ENCODE assay signal across 8 cellular contexts in the genomic region with DNA sequence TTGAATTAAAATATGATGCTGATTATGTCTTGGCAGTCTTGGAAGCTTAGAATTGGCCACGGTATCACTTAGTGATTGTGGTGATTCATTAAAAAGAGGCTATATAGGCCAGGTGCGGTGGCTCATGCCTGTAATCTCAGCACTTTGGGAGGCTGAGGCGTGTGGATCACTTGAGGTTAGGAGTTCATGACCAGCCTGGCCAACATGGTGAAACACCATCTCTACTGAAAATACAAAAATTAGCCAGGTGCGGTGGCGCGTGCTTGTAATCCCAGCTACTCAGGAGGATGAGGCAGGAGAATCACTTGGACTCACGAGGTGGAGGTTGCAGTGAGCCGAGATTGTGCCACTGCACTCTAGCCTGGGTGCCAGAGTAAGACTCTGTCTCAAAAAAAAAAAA. TPM values are rescaled to one million over a fixed set of nuclear protein-coding genes. Genes with fewer than 3 reads are reported as not detected.
DNase-seq lines count a peak whose midpoint lies in the region; ATAC-seq and TF ChIP-seq lines count a peak whose summit lies in the region.
"Not testable (repeated sequence)": the region's sequence is repeated elsewhere in the genome, so short reads cannot be mapped to it uniquely, and the experiment has no call there.

No MANE protein-coding gene starts in this region.

- H2AFZ ChIP-seq in SU-DHL-6 (ENCODE audit: low read depth, low read length, severe bottlenecking), result not testable (repeated sequence)

- not testable (repeated sequence) for H3K27ac ChIP-seq in AG04450 (ENCODE audit: low read depth, low read length); HL-60 (replicated peaks); SU-DHL-6 (ENCODE audit: low read depth, low read length); iPS-18a (ENCODE audit: low read length)

- H3K9me3 Mint-ChIP-seq in activated naive CD8-positive, alpha-beta T cell (ENCODE audit: low read depth); effector memory CD8-positive, alpha-beta T cell; stimulated activated naive CD8-positive, alpha-beta T cell treated with anti-CD3 and anti-CD28 coated beads, Interleukin-15, amount 100 ng/mL, for 72 hours: not testable (repeated sequence)
- H3K9me3 Mint-ChIP-seq in neural crest cell, result peaks cover 10% of the 10 kb centered on the region

- CTCF ChIA-PET in AG04450 (lab: Charles Lee), result not testable (repeated sequence)

- H3K9me2 ChIP-seq in SU-DHL-6 (replicated peaks; ENCODE audit: insufficient read depth, low read length), result not testable (repeated sequence)

- peaks cover 77% of the 10 kb centered on the region for H3K79me2 ChIP-seq in SU-DHL-6 (ENCODE audit: insufficient read depth, low read length)

- peak overlapping the region; percentile 96 for H3K4me3 Mint-ChIP-seq in activated naive CD8-positive, alpha-beta T cell
- peak overlapping the region; percentile 93 to 99 for H3K4me3 Mint-ChIP-seq in effector memory CD8-positive, alpha-beta T cell
- peak overlapping the region; percentile 89 for H3K4me3 Mint-ChIP-seq in neural crest cell
- H3K4me3 Mint-ChIP-seq in stimulated activated naive CD8-positive, alpha-beta T cell treated with anti-CD3 and anti-CD28 coated beads, Interleukin-15, amount 100 ng/mL, for 72 hours, result peak overlapping the region; percentile 93 to 99

- ATAC-seq in effector memory CD8-positive, alpha-beta T cell (replicated peaks); stimulated activated naive CD8-positive, alpha-beta T cell treated with anti-CD3 and anti-CD28 coated beads, Interleukin-15, amount 100 ng/mL, for 72 hours: not testable (repeated sequence)

- peak overlapping the region; percentile 98 for H3K4me2 ChIP-seq in SU-DHL-6 (ENCODE audit: low read depth, low read length, poor library complexity, severe bottlenecking)

- not testable (repeated sequence) for H3F3A ChIP-seq in SU-DHL-6 (ENCODE audit: insufficient read depth)

- H3K4me3 ChIP-seq in AG04450 (ENCODE audit: low read depth, low read length) (peak overlapping the region; percentile 90), HL-60 (replicated peaks; ENCODE audit: insufficient read depth, low read length) (peak overlapping the region; percentile 90; the same call in 1 of the 2 replicates), SU-DHL-6 (ENCODE audit: insufficient read depth, low read length, poor library complexity, severe bottlenecking) (peak overlapping the region; percentile 95), iPS-18a (ENCODE audit: low read length) (peak overlapping the region; percentile 98)

- not testable (repeated sequence) for H3K27me3 ChIP-seq in AG04450 (ENCODE audit: control insufficient read depth, insufficient read depth, low read length); HL-60 (ENCODE audit: insufficient read depth, poor library complexity, severe bottlenecking); SU-DHL-6 (ENCODE audit: low read length); iPS-18a (ENCODE audit: control insufficient read depth, insufficient read depth, low read length)

- not testable (repeated sequence) for TF ChIP-seq CTCF in AG04450 (IDR thresholded peaks at IDR 0.05; ENCODE audit: low read depth, low read length); HL-60 (IDR thresholded peaks at IDR 0.05; ENCODE audit: insufficient read depth, low read length); SU-DHL-6 (IDR thresholded peaks at IDR 0.05; ENCODE audit: insufficient read depth, low read length, poor library complexity, severe bottlenecking); neural crest cell (conservative IDR thresholded peaks at IDR 0.05)

- POLR2A ChIA-PET in AG04450 (lab: Yijun Ruan, JAX), result interaction anchor here (0.8 kb wide), 1 partner anchor 190 kb away, joined by 3 read pairs; a partner anchor contains a TSS

- peaks cover 23% of the 10 kb centered on the region; the same call in 1 of the 2 replicates for H4K20me1 ChIP-seq in SU-DHL-6 (ENCODE audit: low read depth, low read length)

- H3K36me3 Mint-ChIP-seq in activated naive CD8-positive, alpha-beta T cell; neural crest cell (ENCODE audit: low read depth): not testable (repeated sequence)
- peaks cover 40% of the 10 kb centered on the region for H3K36me3 Mint-ChIP-seq in effector memory CD8-positive, alpha-beta T cell (ENCODE audit: insufficient read depth)

- peaks cover 23% of the 10 kb centered on the region for H3K4me1 ChIP-seq in iPS-18a (ENCODE audit: control insufficient read depth, low read depth, low read length)

- H3K9ac ChIP-seq in SU-DHL-6 (ENCODE audit: low read length) (peak overlapping the region; percentile 95), iPS-18a (ENCODE audit: low read length) (peak overlapping the region; percentile 85)

- H3K27ac Mint-ChIP-seq in activated naive CD8-positive, alpha-beta T cell, result peak overlapping the region; percentile 25
- H3K27ac Mint-ChIP-seq in effector memory CD8-positive, alpha-beta T cell, result peak overlapping the region in 1 of 2 donors; percentile 67
- H3K27ac Mint-ChIP-seq in neural crest cell (ENCODE audit: unreplicated experiment); stimulated activated naive CD8-positive, alpha-beta T cell treated with anti-CD3 and anti-CD28 coated beads, Interleukin-15, amount 100 ng/mL, for 72 hours: not testable (repeated sequence)

- peaks cover 66% of the 10 kb centered on the region for H3K4me1 Mint-ChIP-seq in activated naive CD8-positive, alpha-beta T cell (ENCODE audit: low read depth)
- peaks cover 48 to 68% of the 10 kb centered on the region in 2 donors for H3K4me1 Mint-ChIP-seq in effector memory CD8-positive, alpha-beta T cell (ENCODE audit: low read depth in 2 of 2)
- peaks cover 34% of the 10 kb centered on the region for H3K4me1 Mint-ChIP-seq in neural crest cell
- H3K4me1 Mint-ChIP-seq in stimulated activated naive CD8-positive, alpha-beta T cell treated with anti-CD3 and anti-CD28 coated beads, Interleukin-15, amount 100 ng/mL, for 72 hours, result peaks cover 58% of the 10 kb centered on the region

- DNase-seq in AG04450 (ENCODE audit: low read depth, low spot score); HL-60 (ENCODE audit: low read depth in 1 of 2, low spot score in 1 of 2); effector memory CD8-positive, alpha-beta T cell; neural crest cell (ENCODE audit: low read depth, low spot score); stimulated activated naive CD8-positive, alpha-beta T cell treated with anti-CD3 and anti-CD28 coated beads, Interleukin-15, amount 100 ng/mL, for 72 hours: not testable (repeated sequence)

- not testable (repeated sequence) for H3K9me3 ChIP-seq in AG04450 (ENCODE audit: control insufficient read depth, insufficient read depth, low read length); SU-DHL-6 (ENCODE audit: insufficient read depth, low read length); iPS-18a (ENCODE audit: control insufficient read depth, low read depth, low read length)

- H3K27me3 Mint-ChIP-seq in activated naive CD8-positive, alpha-beta T cell; effector memory CD8-positive, alpha-beta T cell; neural crest cell (ENCODE audit: low read depth); stimulated activated naive CD8-positive, alpha-beta T cell treated with anti-CD3 and anti-CD28 coated beads, Interleukin-15, amount 100 ng/mL, for 72 hours: not testable (repeated sequence)

- H3K36me3 ChIP-seq in SU-DHL-6 (ENCODE audit: low read length); iPS-18a (ENCODE audit: control insufficient read depth, low read depth, low read length): not testable (repeated sequence)

RNA-seq across cellular contexts. Expression of a gene that starts 2.8 kb away (rescaled TPM):
- 29.0 and 29.1 TPM in 2 replicates for polyA plus RNA-seq in AG04450 (2011; rRNA removed)
- polyA minus RNA-seq in AG04450 (2011; rRNA and poly(A)+ RNA removed), result 31.3 and 39.5 TPM in 2 replicates
- total RNA-seq in neural crest cell, result 37.4 and 42.3 TPM in 2 replicates
